In genomic region chr2:174678395-174678794, GRCh38 we compare ENCODE assay signal across 21 cellular contexts.
DNase-seq lines count a peak whose midpoint lies in the region; ATAC-seq and TF ChIP-seq lines count a peak whose summit lies in the region.
"Had no signal": no experiment of that assay in that cellular context is flagged by ENCODE, and none has a peak within 500 bp of the region (broad histone marks: within the 10 kb centered on the region; RNA-seq: fewer than 3 reads in every experiment).

No MANE protein-coding gene starts in this region.

- WGBS in mesendoderm (ENCODE audit: extremely low coverage, insufficient coverage, low lambda C conversion rate) = no CpG with 5 or more reads among the region's 2 CpGs

- peaks cover 62% of the 10 kb centered on the region for H3K4me1 ChIP-seq in CD4-positive, alpha-beta memory T cell (ENCODE audit: insufficient read depth, low read length)
- H3K4me1 ChIP-seq in mesendoderm (ENCODE audit: control insufficient read depth, low read depth, low read length) (peaks cover 17% of the 10 kb centered on the region), upper lobe of right lung (no peaks in the 10 kb centered on the region)
- H3K4me1 ChIP-seq: prostate gland had no signal

- peaks cover 0 to 1% (median 0%) of the 10 kb centered on the region in 8 donors for H3K9me3 Mint-ChIP-seq in CD4-positive, alpha-beta memory T cell
- H3K9me3 Mint-ChIP-seq: brain; memory B cell; stimulated activated naive CD8-positive, alpha-beta T cell treated with anti-CD3 and anti-CD28 coated beads, Interleukin-15, Interleukin-2, amounts not matched to agents 100 ng/mL and 50 ng/mL, for 24 hours; T-helper 1 cell treated with Interleukin-12 subunit alpha and Interleukin-12 subunit beta and Interleukin-4 antibody, amounts not matched to agents 30 μg/mL and 1 μg/mL, for 36 hours had no signal

- H3K79me1 ChIP-seq in mesendoderm (ENCODE audit: low read length) = peaks cover 26% of the 10 kb centered on the region

- no peak overlapping the region for H3K4me2 ChIP-seq in mesendoderm (ENCODE audit: low read length)

- ATAC-seq in SK-N-SH treated with all-trans-retinoic acid at 6 μM for 48 hours (no peak), upper lobe of right lung (no peak)

- H3K27me3 ChIP-seq in CD4-positive, alpha-beta memory T cell (ENCODE audit: insufficient read depth, low read length) = no peaks in the 10 kb centered on the region
- no peaks in the 10 kb centered on the region for H3K27me3 ChIP-seq in mesendoderm (ENCODE audit: insufficient read depth, low read length, poor library complexity)
- no peaks in the 10 kb centered on the region for H3K27me3 ChIP-seq in upper lobe of right lung
- H3K27me3 ChIP-seq: Peyer's patch, sigmoid colon had no signal

- H2AK5ac ChIP-seq in mesendoderm (ENCODE audit: low read length) = no peak overlapping the region

- H4K8ac ChIP-seq in mesendoderm (ENCODE audit: low read depth, low read length) = no peak overlapping the region

- H3K4ac ChIP-seq in mesendoderm (ENCODE audit: low read depth, low read length) = no peak overlapping the region

- no peak overlapping the region for H3K27ac ChIP-seq in CD4-positive, alpha-beta memory T cell (ENCODE audit: low read depth, low read length)
- H3K27ac ChIP-seq in mesendoderm (ENCODE audit: low read depth, low read length) (no peak overlapping the region), upper lobe of right lung (no peak overlapping the region)
- H3K27ac ChIP-seq: Peyer's patch, prostate gland had no signal

- POLR2A ChIA-PET in CD4-positive, alpha-beta memory T cell (lab: Charles Lee; ENCODE audit: partially characterized antibody) = interaction anchor here (0.5 kb wide), 1 partner anchor 79 kb away, joined by 3 read pairs; no protein-coding TSS in a partner anchor

- H2BK15ac ChIP-seq in mesendoderm (replicated peaks; ENCODE audit: low read depth) = no peak overlapping the region

- H3K36me3 Mint-ChIP-seq in CD4-positive, alpha-beta memory T cell = peaks cover 0 to 6% of the 10 kb centered on the region in 2 donors
- H3K36me3 Mint-ChIP-seq: memory B cell had no signal

- no peak overlapping the region for H3K4me3 ChIP-seq in CD4-positive, alpha-beta memory T cell (ENCODE audit: low read length in 2 of 2)
- H3K4me3 ChIP-seq in mesendoderm (ENCODE audit: low read length) (no peak overlapping the region), upper lobe of right lung (no peak overlapping the region)
- H3K4me3 ChIP-seq: Peyer's patch, prostate gland, sigmoid colon had no signal

- H2BK120ac ChIP-seq in mesendoderm (ENCODE audit: low read depth, low read length) = no peak overlapping the region

- peaks cover 23% of the 10 kb centered on the region for H3K79me2 ChIP-seq in mesendoderm (ENCODE audit: control insufficient read depth, insufficient read depth, low read length)

- H3K27ac Mint-ChIP-seq in CD4-positive, alpha-beta memory T cell = peak overlapping the region in 6 of 7 donors; percentile 22 to 85 (median 63)
- H3K27ac Mint-ChIP-seq: brain; memory B cell; stimulated activated naive CD8-positive, alpha-beta T cell treated with anti-CD3 and anti-CD28 coated beads, Interleukin-15, Interleukin-2, amounts not matched to agents 100 ng/mL and 50 ng/mL, for 24 hours; T-helper 1 cell treated with Interleukin-12 subunit alpha and Interleukin-12 subunit beta and Interleukin-4 antibody, amounts not matched to agents 30 μg/mL and 1 μg/mL, for 36 hours had no signal

- CTCF ChIA-PET in CD4-positive, alpha-beta memory T cell (lab: Charles Lee; ENCODE audit: partially characterized antibody) = interaction anchor here (2.0 to 2.3 kb wide), 2 partner anchors 8 to 215 kb away, joined by 6 to 14 read pairs; no protein-coding TSS in a partner anchor

- peak overlapping the region in 1 of 8 donors; percentile 48 for H3K4me3 Mint-ChIP-seq in CD4-positive, alpha-beta memory T cell
- H3K4me3 Mint-ChIP-seq: memory B cell; stimulated activated naive CD8-positive, alpha-beta T cell treated with anti-CD3 and anti-CD28 coated beads, Interleukin-15, Interleukin-2, amounts not matched to agents 100 ng/mL and 50 ng/mL, for 24 hours had no signal

- no peaks in the 10 kb centered on the region for H3K36me3 ChIP-seq in CD4-positive, alpha-beta memory T cell (ENCODE audit: insufficient read depth, low read length)
- H3K36me3 ChIP-seq in mesendoderm (ENCODE audit: control insufficient read depth, insufficient read depth, low read length) = peaks cover 3% of the 10 kb centered on the region
- H3K36me3 ChIP-seq in upper lobe of right lung = no peaks in the 10 kb centered on the region
- H3K36me3 ChIP-seq: Peyer's patch, prostate gland had no signal

- peak; percentile 13 to 27 for DNase-seq in activated CD4-positive, alpha-beta T cell treated with anti-CD3 and anti-CD28 coated beads, Interleukin-2, amount 50 U/mL, for 48 hours
- no peak for DNase-seq in activated CD4-positive, alpha-beta T cell treated with anti-CD3 and anti-CD28 coated beads for 1 hour
- DNase-seq in CD4-positive, alpha-beta memory T cell = no peak
- DNase-seq in mesendoderm (peak; percentile 72), SW480 (ENCODE audit: low spot score) (no peak), upper lobe of right lung (no peak), DMS153 treated with DMSO at 0.1 percent for 48 hours (lab: John Stamatoyannopoulos, UW; ENCODE audit: unreplicated experiment) (no peak)
- DNase-seq: activated CD4-positive, CD25-positive, alpha-beta regulatory T cell treated with anti-CD3 and anti-CD28 coated beads, Interleukin-2, amount 50 U/mL, for 72 hours; DMS153; NCI-H187 treated with DMSO at 0.1 percent for 48 hours; NCI-H2171 treated with DMSO at 0.1 percent for 48 hours; NCI-H524 treated with DMSO at 0.1 percent for 48 hours; Peyer's patch; SIG-M5; sigmoid colon had no signal

- H4K5ac ChIP-seq in mesendoderm (ENCODE audit: low read length) = no peak overlapping the region

- H3K27me3 Mint-ChIP-seq in CD4-positive, alpha-beta memory T cell = no peaks in the 10 kb centered on the region
- H3K27me3 Mint-ChIP-seq: memory B cell; stimulated activated naive CD8-positive, alpha-beta T cell treated with anti-CD3 and anti-CD28 coated beads, Interleukin-15, Interleukin-2, amounts not matched to agents 100 ng/mL and 50 ng/mL, for 24 hours had no signal

- H3K23ac ChIP-seq in mesendoderm (ENCODE audit: low read length) = no peak overlapping the region

- H3K4me1 Mint-ChIP-seq in CD4-positive, alpha-beta memory T cell = peaks cover 40 to 66% (median 53%) of the 10 kb centered on the region in 4 donors

- intact Hi-C loops in CD4-positive, alpha-beta memory T cell (cut with micrococcal nuclease) = no loop called here
- intact Hi-C loops in upper lobe of right lung (cut with DNase I) = no loop called here

- no peaks in the 10 kb centered on the region for H3K9me3 ChIP-seq in CD4-positive, alpha-beta memory T cell (ENCODE audit: control insufficient read depth in 1 of 2, low read length in 2 of 2)
- H3K9me3 ChIP-seq in upper lobe of right lung = no peaks in the 10 kb centered on the region
- H3K9me3 ChIP-seq: Peyer's patch, prostate gland, sigmoid colon had no signal

- H3K18ac ChIP-seq in mesendoderm (ENCODE audit: low read length) = no peak overlapping the region

- H3K9ac ChIP-seq in mesendoderm (ENCODE audit: low read length) = no peak overlapping the region

- H2BK5ac ChIP-seq in mesendoderm (ENCODE audit: low read length) = no peak overlapping the region

- TF ChIP-seq CTCF in upper lobe of right lung (IDR thresholded peaks at IDR 0.05) = no peak

- H3K56ac ChIP-seq in mesendoderm (ENCODE audit: low read length) = peak overlapping the region; percentile 39

TF ChIP-seq in SK-N-SH treated with all-trans-retinoic acid at 6 μM for 48 hours, 23 proteins besides CTCF, POLR2A, EP300 and RAD21 (continues in another document):
- TF ChIP-seq POU6F1 (CRISPR knock-in tag; IDR thresholded peaks at IDR 0.05; ENCODE audit: borderline replicate concordance, low read depth) (no peak), ARNTL (CRISPR knock-in tag; IDR thresholded peaks at IDR 0.05; ENCODE audit: borderline replicate concordance, low read depth) (no peak), TCF4 (CRISPR knock-in tag; IDR thresholded peaks at IDR 0.05; ENCODE audit: borderline replicate concordance) (peak; percentile 78; the same call in 1 of the 2 replicates), ESRRG (CRISPR knock-in tag; IDR thresholded peaks at IDR 0.05) (0 out of 2 replicates have a peak, but pooled peaks have one; percentile 40), TSHZ2 (CRISPR knock-in tag; IDR thresholded peaks at IDR 0.05) (peak; percentile 88)

Comparison
In these comparisons a context has a peak if more than half of its experiments do, and no peak if none do; other contexts are left out.
1. DNase-seq: peak in activated CD4-positive, alpha-beta T cell treated with anti-CD3 and anti-CD28 coated beads, Interleukin-2, amount 50 U/mL, for 48 hours (2 of 2) and mesendoderm (single experiment); none in activated CD4-positive, alpha-beta T cell treated with anti-CD3 and anti-CD28 coated beads for 1 hour (single experiment), CD4-positive, alpha-beta memory T cell (0 of 5), SW480 (single experiment), upper lobe of right lung (single experiment) and DMS153 treated with DMSO at 0.1 percent for 48 hours (single experiment).